In genomic region chr5:2007906-2008437, GRCh38 we compare ENCODE assay signal across 1 cellular context.
TF ChIP-seq lines count a peak whose summit lies in the region.

No MANE protein-coding gene starts in this region.

TF ChIP-seq in WTC11, 78 proteins besides CTCF, POLR2A, EP300 and RAD21 (continued from another document):
- TF ChIP-seq ZNF532 (CRISPR knock-in tag; IDR thresholded peaks at IDR 0.05; ENCODE audit: borderline replicate concordance) (no peak), SMAD4 (CRISPR knock-in tag; IDR thresholded peaks at IDR 0.05) (no peak), ZMAT4 (CRISPR knock-in tag; IDR thresholded peaks at IDR 0.05) (no peak), FOXK1 (CRISPR knock-in tag; IDR thresholded peaks at IDR 0.05) (no peak), FOXP1 (CRISPR knock-in tag; IDR thresholded peaks at IDR 0.05; ENCODE audit: borderline replicate concordance) (no peak), USF2 (CRISPR knock-in tag; IDR thresholded peaks at IDR 0.05) (no peak), NR1H2 (CRISPR knock-in tag; IDR thresholded peaks at IDR 0.05) (no peak)
